8 cellular contexts compared by ENCODE assay signal in the genomic region with DNA sequence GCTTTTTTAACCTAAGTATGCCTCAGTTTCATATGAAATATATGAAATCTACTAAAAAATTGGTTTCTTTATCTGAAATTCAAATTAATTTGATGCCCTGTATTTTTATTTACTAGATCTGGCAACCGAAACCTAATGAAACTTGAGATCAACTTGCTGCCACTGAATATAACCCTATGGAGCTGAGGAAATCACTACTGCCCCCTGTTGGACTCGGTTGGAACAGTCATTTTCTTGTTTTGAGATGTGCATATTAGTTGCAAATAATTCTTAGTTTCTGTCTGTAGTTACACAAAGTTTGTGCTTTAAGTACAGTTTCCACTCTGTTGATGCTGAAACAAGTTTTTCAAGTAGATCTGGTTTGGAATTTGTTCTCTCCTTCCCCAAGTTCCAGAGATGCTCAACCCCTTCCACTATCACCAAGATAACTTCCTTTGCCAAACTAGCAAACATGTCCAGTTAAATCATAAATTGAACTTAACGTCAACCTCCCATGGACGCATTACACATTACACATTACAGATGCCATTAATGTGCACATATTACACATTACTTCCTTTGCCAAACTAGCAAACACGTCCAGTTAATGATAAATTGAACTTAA. TPM values are rescaled to one million over a fixed set of nuclear protein-coding genes. Genes with fewer than 3 reads are reported as not detected.
DNase-seq lines count a peak whose midpoint lies in the region; ATAC-seq and TF ChIP-seq lines count a peak whose summit lies in the region.

No MANE protein-coding gene starts in this region.

- no peaks in the 10 kb centered on the region for H3K9me3 ChIP-seq in BE2C

- peaks cover 3% of the 10 kb centered on the region for H3K9me3 Mint-ChIP-seq in osteocyte (ENCODE audit: unreplicated experiment)

- H3K27me3 ChIP-seq in BE2C, result no peaks in the 10 kb centered on the region

- peaks cover 28% of the 10 kb centered on the region for H3K27me3 Mint-ChIP-seq in osteocyte (ENCODE audit: unreplicated experiment)

- intact Hi-C loops in sciatic nerve (cut with DNase I), result no loop called here

- H3K36me3 Mint-ChIP-seq in osteocyte (ENCODE audit: unreplicated experiment), result no peaks in the 10 kb centered on the region

- H3K4me1 ChIP-seq in BE2C, result peaks cover 8% of the 10 kb centered on the region

- H3K27ac Mint-ChIP-seq in osteocyte (ENCODE audit: unreplicated experiment), result no peak overlapping the region

- peak; percentile 48 for ATAC-seq in GM18870 (IDR thresholded peaks at IDR 0.05; ENCODE audit: unreplicated experiment)
- no peak for ATAC-seq in HG03097 (IDR thresholded peaks at IDR 0.05; ENCODE audit: low FRiP score, unreplicated experiment)
- no peak for ATAC-seq in sciatic nerve

- peak; percentile 94 for TF ChIP-seq CTCF in BE2C (IDR thresholded peaks at IDR 0.05; ENCODE audit: low read depth, low read length)
- peak; percentile 71 for TF ChIP-seq CTCF in osteocyte (IDR thresholded peaks at IDR 0.05)

- DNase-seq in BE2C (peak; percentile 59), NCI-H345 treated with DMSO at 0.1 percent for 48 hours (lab: John Stamatoyannopoulos, UW; ENCODE audit: unreplicated experiment) (peak; percentile 11), fibroblast of the conjunctiva (ENCODE audit: low read depth) (peak; percentile 53), osteocyte (ENCODE audit: extremely low spot score, unreplicated experiment) (no peak), sciatic nerve (ENCODE audit: low spot score) (no peak)
- peak; percentile 57 to 67 for DNase-seq in activated CD4-positive, alpha-beta T cell treated with anti-CD3 and anti-CD28 coated beads, Interleukin-2, amount 50 U/mL, for 48 hours

- H3K4me3 Mint-ChIP-seq in osteocyte (ENCODE audit: unreplicated experiment), result no peak overlapping the region

- no peaks in the 10 kb centered on the region for H3K4me1 Mint-ChIP-seq in osteocyte (ENCODE audit: unreplicated experiment)

- H3K4me3 ChIP-seq in BE2C (ENCODE audit: low read depth, low read length), result no peak overlapping the region

- no peaks in the 10 kb centered on the region for H3K36me3 ChIP-seq in BE2C

RNA-seq across cellular contexts. Expression of gene EXOC4, which starts 22.2 kb away (rescaled TPM):
- polyA plus RNA-seq in BE2C (2012; ENCODE audit: insufficient read depth, insufficient read length, low read depth), result 68.7 TPM
- total RNA-seq in osteocyte, result 99.9 and 105 TPM in 2 replicates
- 109 TPM for total RNA-seq in sciatic nerve

Comparison
In these comparisons a context has a peak if more than half of its experiments do, and no peak if none do; other contexts are left out.
1. DNase-seq: peak in BE2C (single experiment), NCI-H345 treated with DMSO at 0.1 percent for 48 hours (single experiment), activated CD4-positive, alpha-beta T cell treated with anti-CD3 and anti-CD28 coated beads, Interleukin-2, amount 50 U/mL, for 48 hours (2 of 2) and fibroblast of the conjunctiva (single experiment); none in osteocyte (single experiment) and sciatic nerve (single experiment).